ENCODE assay signal across 8 cellular contexts in the genomic region with DNA sequence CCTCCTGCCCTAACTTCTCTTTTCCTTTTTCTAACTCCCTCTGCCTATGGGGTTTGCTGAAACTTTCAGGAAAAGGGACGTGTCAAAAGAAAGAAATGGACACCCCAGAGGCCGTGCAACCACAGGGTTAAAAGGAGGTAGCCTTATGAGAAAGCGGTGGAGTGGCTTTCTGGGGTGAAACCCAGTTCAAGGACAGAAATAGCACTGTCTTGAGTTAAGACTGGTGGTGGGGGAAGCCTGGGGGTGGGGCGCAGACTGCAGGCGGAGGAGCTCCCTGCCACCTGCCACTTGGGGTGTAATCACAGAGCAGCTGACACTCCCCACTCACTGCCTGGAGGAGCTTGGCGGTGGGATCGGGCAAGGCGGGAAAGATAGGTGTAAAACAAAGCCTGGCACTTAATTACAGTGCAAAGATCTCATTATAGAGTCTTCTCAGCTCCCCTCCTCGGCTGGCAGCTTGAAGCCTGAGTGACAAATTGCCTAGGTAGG. TPM values are rescaled to one million over a fixed set of nuclear protein-coding genes. Genes with fewer than 3 reads are reported as not detected.
A peak's percentile ranks its signal among the peaks of the same experiment; 100 is the strongest.
DNase-seq lines count a peak whose midpoint lies in the region; ATAC-seq and TF ChIP-seq lines count a peak whose summit lies in the region.

No MANE protein-coding gene starts in this region.

- intact Hi-C loops in ovary (cut with DNase I), result no loop called here

- H3K56ac ChIP-seq in mesendoderm (ENCODE audit: low read length), result no peak overlapping the region

- no peak for DNase-seq in T-helper 17 cell
- DNase-seq in effector CD4-positive, alpha-beta T cell, result peak; percentile 50
- peak; percentile 67 to 83 (median 77) for DNase-seq in ovary
- no peak for DNase-seq in NCI-H2029 (lab: John Stamatoyannopoulos, UW)
- no peak for DNase-seq in mesendoderm

- H3K4me1 ChIP-seq in ovary (ENCODE audit: insufficient read depth), result peaks cover 13% of the 10 kb centered on the region
- peaks cover 2% of the 10 kb centered on the region for H3K4me1 ChIP-seq in mesendoderm (ENCODE audit: control insufficient read depth, low read depth, low read length)

- H2AK5ac ChIP-seq in mesendoderm (ENCODE audit: low read length), result no peak overlapping the region

- H3K4me3 Mint-ChIP-seq in T-helper 17 cell, result peak overlapping the region; percentile 85

- no peak overlapping the region for H2BK5ac ChIP-seq in mesendoderm (ENCODE audit: low read length)

- no peak overlapping the region for H3K4me2 ChIP-seq in mesendoderm (ENCODE audit: low read length)

- H3K27ac Mint-ChIP-seq in T-helper 17 cell, result peak overlapping the region; percentile 87

- 5 to 11% (median 6%) methylated on average over 9 of the region's 9 CpGs for WGBS in ovary, 3 donors
- no CpG with 5 or more reads among the region's 9 CpGs for WGBS in mesendoderm (ENCODE audit: extremely low coverage, insufficient coverage, low lambda C conversion rate)

- H3K36me3 ChIP-seq in ovary (no peaks in the 10 kb centered on the region), mesendoderm (ENCODE audit: control insufficient read depth, insufficient read depth, low read length) (no peaks in the 10 kb centered on the region)

- H3K27ac ChIP-seq in ovary (peak overlapping the region in 1 of 2 donors; percentile 75), mesendoderm (ENCODE audit: low read depth, low read length) (no peak overlapping the region)

- no peaks in the 10 kb centered on the region for H3K36me3 Mint-ChIP-seq in T-helper 17 cell (ENCODE audit: low read depth)

- peaks cover 19% of the 10 kb centered on the region for H3K4me1 Mint-ChIP-seq in T-helper 17 cell

- H3K4me3 ChIP-seq in ovary (peak overlapping the region; percentile 65), mesendoderm (ENCODE audit: low read length) (no peak overlapping the region)

- H3K79me1 ChIP-seq in mesendoderm (ENCODE audit: low read length), result no peaks in the 10 kb centered on the region

- H3K9me3 ChIP-seq in T-helper 17 cell (ENCODE audit: control insufficient read depth, low read length, poor library complexity, severe bottlenecking) (no peaks in the 10 kb centered on the region), ovary (no peaks in the 10 kb centered on the region)

- no peaks in the 10 kb centered on the region for H3K79me2 ChIP-seq in mesendoderm (ENCODE audit: control insufficient read depth, insufficient read depth, low read length)

- H3K27me3 Mint-ChIP-seq in T-helper 17 cell, result no peaks in the 10 kb centered on the region

- H3K27me3 ChIP-seq in ovary (no peaks in the 10 kb centered on the region), mesendoderm (ENCODE audit: insufficient read depth, low read length, poor library complexity) (no peaks in the 10 kb centered on the region)

- peak; percentile 60 for ATAC-seq in GM18867 (IDR thresholded peaks at IDR 0.05; ENCODE audit: unreplicated experiment)
- peak; percentile 35 for ATAC-seq in HG03460 (IDR thresholded peaks at IDR 0.05; ENCODE audit: unreplicated experiment)
- ATAC-seq in T-helper 17 cell, result peak; percentile 41
- ATAC-seq in GM18858 (IDR thresholded peaks at IDR 0.05; ENCODE audit: unreplicated experiment), result no peak

- no peak overlapping the region for H3K18ac ChIP-seq in mesendoderm (ENCODE audit: low read length)

- H2BK15ac ChIP-seq in mesendoderm (replicated peaks; ENCODE audit: low read depth), result no peak overlapping the region

- no peak overlapping the region for H4K5ac ChIP-seq in mesendoderm (ENCODE audit: low read length)

- no peak for TF ChIP-seq EP300 in ovary (IDR thresholded peaks at IDR 0.05)

- no peak overlapping the region for H2BK120ac ChIP-seq in mesendoderm (ENCODE audit: low read depth, low read length)

- H3K4ac ChIP-seq in mesendoderm (ENCODE audit: low read depth, low read length), result no peak overlapping the region

- H3K9ac ChIP-seq in mesendoderm (ENCODE audit: low read length), result no peak overlapping the region

- no peak for TF ChIP-seq POLR2A in ovary (IDR thresholded peaks at IDR 0.05)

- no peak overlapping the region for H3K23ac ChIP-seq in mesendoderm (ENCODE audit: low read length)

- TF ChIP-seq CTCF in ovary (IDR thresholded peaks at IDR 0.05), result no peak

- no peak overlapping the region for H4K8ac ChIP-seq in mesendoderm (ENCODE audit: low read depth, low read length)

RNA-seq across cellular contexts. Expression of gene TLR5, which starts 0.8 kb away (rescaled TPM):
- total RNA-seq in T-helper 17 cell (1 to 10 TPM; 2.6 to 2.8 TPM), ovary (10 to 100 TPM in 6 of 7 donors, 1 to 10 TPM in 1; 7.7 to 38.8 (median 29.3) TPM)
- polyA plus RNA-seq in ovary, result 10 to 100 TPM in 1 of 2 donors, 1 to 10 TPM in 1; 9.9 to 22.3 TPM
- polyA plus RNA-seq in mesendoderm (2013, experiment 1 of 2), result 0.25 TPM
- polyA plus RNA-seq in mesendoderm (2013, experiment 2 of 2), result 0.21 TPM

Comparison
In these comparisons a context has a peak if more than half of its experiments do, and no peak if none do; other contexts are left out.
1. DNase-seq: peak in effector CD4-positive, alpha-beta T cell (single experiment) and ovary (5 of 5); none in T-helper 17 cell (0 of 3), NCI-H2029 (single experiment) and mesendoderm (single experiment).